In genomic region chr1:109887890-109888289, GRCh38 we compare ENCODE assay signal across 2 cellular contexts.
TF ChIP-seq lines count a peak whose summit lies in the region.

No MANE protein-coding gene starts in this region.

TF ChIP-seq in GM12891, 5 proteins besides CTCF, POLR2A, EP300 and RAD21:
- TF ChIP-seq TAF1 (IDR thresholded peaks at IDR 0.05; ENCODE audit: low read depth, low read length) (no peak), POU2F2 (IDR thresholded peaks at IDR 0.05; ENCODE audit: low read depth, low read length) (no peak), SPI1 (IDR thresholded peaks at IDR 0.05; ENCODE audit: low read depth, low read length) (peak; percentile 37; the same call in 1 of the 2 replicates)

TF ChIP-seq in GM12878, 131 proteins besides CTCF, POLR2A, EP300 and RAD21:
- TF ChIP-seq MTA3 (IDR thresholded peaks at IDR 0.05; ENCODE audit: borderline replicate concordance, low read length) (no peak), CBX5 (IDR thresholded peaks at IDR 0.05; ENCODE audit: low read depth) (no peak), PKNOX1 (IDR thresholded peaks at IDR 0.05) (no peak), STAT3 (IDR thresholded peaks at IDR 0.05; ENCODE audit: low read depth, low read length) (no peak), RFX5 (IDR thresholded peaks at IDR 0.05; ENCODE audit: low read depth, low read length) (no peak), SPI1 (IDR thresholded peaks at IDR 0.05; ENCODE audit: borderline replicate concordance, insufficient read depth, low read depth, low read length) (peak; percentile 49; the same call in 1 of the 2 replicates), SREBF1 (IDR thresholded peaks at IDR 0.05; ENCODE audit: low read length) (no peak), BCLAF1 (IDR thresholded peaks at IDR 0.05) (no peak), PAX8 (IDR thresholded peaks at IDR 0.05) (no peak)
